14 cellular contexts compared by ENCODE assay signal in genomic region chr1:156464335-156464734, GRCh38. TPM values are rescaled to one million over a fixed set of nuclear protein-coding genes. Genes with fewer than 3 reads are reported as not detected.
DNase-seq lines count a peak whose midpoint lies in the region; ATAC-seq and TF ChIP-seq lines count a peak whose summit lies in the region.
"Had no signal": no experiment of that assay in that cellular context is flagged by ENCODE, and none has a peak within 500 bp of the region (broad histone marks: within the 10 kb centered on the region; RNA-seq: fewer than 3 reads in every experiment).

No MANE protein-coding gene starts in this region.

- H3K27me3 ChIP-seq in psoas muscle (ENCODE audit: insufficient read depth in 3 of 3, low read length in 2 of 3) (no peaks in the 10 kb centered on the region), aorta (ENCODE audit: control insufficient read depth in 1 of 2, insufficient read depth in 2 of 2, low read length in 1 of 2) (no peaks in the 10 kb centered on the region)
- H3K27me3 ChIP-seq: spleen had no signal

- DNase-seq in natural killer cell (no peak), fibroblast of mammary gland (ENCODE audit: low read depth) (peak; percentile 82), psoas muscle (no peak), aorta (peak in 1 of 2 donors; percentile 71), AG08396 (ENCODE audit: low spot score) (no peak), nucleus accumbens (lab: John Stamatoyannopoulos, UW) (no peak)
- DNase-seq in natural killer cell treated with Interleukin-12 subunit alpha and Interleukin-12 subunit beta and Interleukin-15 and Interleukin-18, amount 100 ng/mL, for 72 hours (ENCODE audit: low spot score) = no peak
- DNase-seq: effector CD8-positive, alpha-beta T cell; kidney; NCI-H1048; spleen had no signal

- no peaks in the 10 kb centered on the region for H3K36me3 Mint-ChIP-seq in natural killer cell
- H3K36me3 Mint-ChIP-seq in natural killer cell treated with Interleukin-12 subunit alpha and Interleukin-12 subunit beta and Interleukin-15 and Interleukin-18, amount 100 ng/mL, for 72 hours = no peaks in the 10 kb centered on the region

- intact Hi-C loops in natural killer cell (cut with micrococcal nuclease) = no loop called here
- intact Hi-C loops in psoas muscle (cut with DNase I) = loop anchor here in 1 of 2 donors (5.0 kb wide), 1 partner anchor 33 kb away; no protein-coding TSS in a partner anchor
- intact Hi-C loops in aorta (cut with DNase I) = loop anchor here in 1 of 2 donors (5.0 kb wide), 1 partner anchor 33 kb away; no protein-coding TSS in a partner anchor

- H3K4me3 Mint-ChIP-seq in natural killer cell = no peak overlapping the region
- H3K4me3 Mint-ChIP-seq in natural killer cell treated with Interleukin-12 subunit alpha and Interleukin-12 subunit beta and Interleukin-15 and Interleukin-18, amount 100 ng/mL, for 72 hours = no peak overlapping the region
- H3K4me3 Mint-ChIP-seq: nephron, type B pancreatic cell had no signal

- H3K4me3 ChIP-seq in fibroblast of mammary gland (ENCODE audit: control insufficient read depth, low read depth, low read length) = no peak overlapping the region
- H3K4me3 ChIP-seq in psoas muscle = no peak overlapping the region
- no peak overlapping the region for H3K4me3 ChIP-seq in aorta (ENCODE audit: low read length in 2 of 2)
- H3K4me3 ChIP-seq: spleen had no signal

- H3K4me1 ChIP-seq in psoas muscle (peaks cover 49% of the 10 kb centered on the region), aorta (ENCODE audit: control insufficient read depth in 1 of 2, insufficient read depth in 2 of 2, low read length in 2 of 2) (no peaks in the 10 kb centered on the region)

- H3K36me3 ChIP-seq in psoas muscle (ENCODE audit: insufficient read depth in 1 of 2, low read depth in 1 of 2) (peaks cover 4 to 47% of the 10 kb centered on the region in 2 donors), aorta (ENCODE audit: control insufficient read depth in 1 of 2, insufficient read depth in 2 of 2, low read length in 1 of 2) (peaks cover 0 to 4% of the 10 kb centered on the region in 2 donors)

- no peaks in the 10 kb centered on the region for H3K9me3 Mint-ChIP-seq in natural killer cell
- H3K9me3 Mint-ChIP-seq in natural killer cell treated with Interleukin-12 subunit alpha and Interleukin-12 subunit beta and Interleukin-15 and Interleukin-18, amount 100 ng/mL, for 72 hours = no peaks in the 10 kb centered on the region
- H3K9me3 Mint-ChIP-seq: nephron, type B pancreatic cell had no signal

- H3K4me1 Mint-ChIP-seq in natural killer cell = peaks cover 21 to 41% of the 10 kb centered on the region in 2 donors
- peaks cover 10 to 16% of the 10 kb centered on the region in 2 donors for H3K4me1 Mint-ChIP-seq in natural killer cell treated with Interleukin-12 subunit alpha and Interleukin-12 subunit beta and Interleukin-15 and Interleukin-18, amount 100 ng/mL, for 72 hours (ENCODE audit: low read depth in 2 of 2)

- peak overlapping the region; percentile 31 to 61 for H3K27ac Mint-ChIP-seq in natural killer cell
- H3K27ac Mint-ChIP-seq in natural killer cell treated with Interleukin-12 subunit alpha and Interleukin-12 subunit beta and Interleukin-15 and Interleukin-18, amount 100 ng/mL, for 72 hours = no peak overlapping the region

- TF ChIP-seq CTCF in natural killer cell (IDR thresholded peaks at IDR 0.05) (no peak), fibroblast of mammary gland (conservative IDR thresholded peaks at IDR 0.05; ENCODE audit: control insufficient read depth, insufficient read depth, low read depth, low read length) (no peak), psoas muscle (IDR thresholded peaks at IDR 0.05) (no peak)

- H3K9me3 ChIP-seq in psoas muscle = no peaks in the 10 kb centered on the region
- H3K9me3 ChIP-seq in aorta (ENCODE audit: control insufficient read depth, low read length) = no peaks in the 10 kb centered on the region
- H3K9me3 ChIP-seq: spleen had no signal

- H3K27ac ChIP-seq in psoas muscle (peak overlapping the region; percentile 63), aorta (ENCODE audit: low read depth in 1 of 2, low read length in 2 of 2) (peak overlapping the region; percentile 3 to 28)

- WGBS in psoas muscle, 3 donors = 41 to 54% (median 43%) methylated on average over 3 of the region's 3 CpGs
- WGBS in aorta, 2 donors = 19 to 21% methylated on average over 3 of the region's 3 CpGs

- no peaks in the 10 kb centered on the region for H3K27me3 Mint-ChIP-seq in natural killer cell (ENCODE audit: low read depth in 2 of 2)
- H3K27me3 Mint-ChIP-seq in natural killer cell treated with Interleukin-12 subunit alpha and Interleukin-12 subunit beta and Interleukin-15 and Interleukin-18, amount 100 ng/mL, for 72 hours = no peaks in the 10 kb centered on the region
- H3K27me3 Mint-ChIP-seq: type B pancreatic cell had no signal

- ATAC-seq in natural killer cell (no peak), psoas muscle (peak in 3 of 4 donors; percentile 5 to 20 (median 13)), aorta (ENCODE audit: low FRiP score) (peak; percentile 36), HG02678 (IDR thresholded peaks at IDR 0.05; ENCODE audit: unreplicated experiment) (no peak)
- no peak for ATAC-seq in natural killer cell treated with Interleukin-12 subunit alpha and Interleukin-12 subunit beta and Interleukin-15 and Interleukin-18, amount 100 ng/mL, for 72 hours

RNA-seq across cellular contexts. Expression of gene MEF2D, which starts 36.2 kb away (rescaled TPM):
- total RNA-seq in natural killer cell (100 to 1,000 TPM; 232 to 298 (median 284) TPM), psoas muscle (100 to 1,000 TPM; 126 to 258 (median 188) TPM), aorta (10 to 100 TPM; 82.1 to 95.8 TPM)
- total RNA-seq in natural killer cell treated with Interleukin-12 subunit alpha and Interleukin-12 subunit beta and Interleukin-15 and Interleukin-18, amount 100 ng/mL, for 72 hours = 10 to 100 TPM; 48.1 to 62.2 TPM
- polyA plus RNA-seq in psoas muscle (10 to 100 TPM; 43.1 to 65.3 (median 58.4) TPM), aorta (10 to 100 TPM in 1 of 2 donors, 1 to 10 TPM in 1; 8.1 to 27.4 TPM)

Comparison
In these comparisons a context has a peak if more than half of its experiments do, and no peak if none do; other contexts are left out.
1. H3K27ac Mint-ChIP-seq: peak in natural killer cell (2 of 2); none in natural killer cell treated with Interleukin-12 subunit alpha and Interleukin-12 subunit beta and Interleukin-15 and Interleukin-18, amount 100 ng/mL, for 72 hours (0 of 2).
2. ATAC-seq: peak in psoas muscle (3 of 4) and aorta (single experiment); none in natural killer cell (0 of 3), natural killer cell treated with Interleukin-12 subunit alpha and Interleukin-12 subunit beta and Interleukin-15 and Interleukin-18, amount 100 ng/mL, for 72 hours (0 of 2) and HG02678 (single experiment).